Comparison of ENCODE assay signal across 1 cellular context in the genomic region with DNA sequence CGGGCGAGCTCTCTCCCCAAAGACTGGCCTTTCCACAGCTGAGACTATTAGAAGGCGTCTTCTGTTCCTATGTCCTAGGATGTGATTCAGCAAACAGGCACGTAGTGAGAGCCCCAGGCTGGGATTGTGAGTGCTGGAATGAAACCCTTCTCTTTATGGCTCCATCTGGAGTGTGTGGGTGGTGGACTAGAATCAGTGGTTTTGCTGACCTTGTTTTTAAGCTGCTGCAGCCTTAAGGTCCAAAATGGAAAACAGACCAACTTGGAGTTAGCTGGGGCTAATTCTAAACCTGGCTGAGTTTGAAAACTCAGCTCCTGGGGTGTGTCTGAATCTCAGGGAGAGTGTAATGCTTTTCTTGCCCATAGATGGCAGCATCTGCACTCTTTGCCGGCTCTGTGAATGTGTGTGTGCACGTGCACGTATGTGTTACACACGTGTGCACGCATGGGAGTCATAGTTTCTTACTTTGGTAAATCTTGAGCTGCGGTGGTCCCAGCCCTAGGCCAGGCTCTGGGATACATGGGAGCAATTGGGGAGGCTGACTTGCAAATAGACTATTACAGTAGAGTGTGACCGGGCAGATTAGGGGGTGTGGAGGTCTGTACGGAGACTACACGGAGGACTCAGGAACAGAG.
A peak's percentile ranks its signal among the peaks of the same experiment; 100 is the strongest.
TF ChIP-seq lines count a peak whose summit lies in the region.

No MANE protein-coding gene starts in this region.

TF ChIP-seq in HepG2, 621 proteins besides CTCF, POLR2A, EP300 and RAD21 (continued from another document and continues in another):
- TF ChIP-seq GABPA (IDR thresholded peaks at IDR 0.05; ENCODE audit: low read depth, low read length) = no peak
- no peak for TF ChIP-seq GABPA (CRISPR knock-in tag; IDR thresholded peaks at IDR 0.05; ENCODE audit: low read depth)
- TF ChIP-seq, protein P1, sequence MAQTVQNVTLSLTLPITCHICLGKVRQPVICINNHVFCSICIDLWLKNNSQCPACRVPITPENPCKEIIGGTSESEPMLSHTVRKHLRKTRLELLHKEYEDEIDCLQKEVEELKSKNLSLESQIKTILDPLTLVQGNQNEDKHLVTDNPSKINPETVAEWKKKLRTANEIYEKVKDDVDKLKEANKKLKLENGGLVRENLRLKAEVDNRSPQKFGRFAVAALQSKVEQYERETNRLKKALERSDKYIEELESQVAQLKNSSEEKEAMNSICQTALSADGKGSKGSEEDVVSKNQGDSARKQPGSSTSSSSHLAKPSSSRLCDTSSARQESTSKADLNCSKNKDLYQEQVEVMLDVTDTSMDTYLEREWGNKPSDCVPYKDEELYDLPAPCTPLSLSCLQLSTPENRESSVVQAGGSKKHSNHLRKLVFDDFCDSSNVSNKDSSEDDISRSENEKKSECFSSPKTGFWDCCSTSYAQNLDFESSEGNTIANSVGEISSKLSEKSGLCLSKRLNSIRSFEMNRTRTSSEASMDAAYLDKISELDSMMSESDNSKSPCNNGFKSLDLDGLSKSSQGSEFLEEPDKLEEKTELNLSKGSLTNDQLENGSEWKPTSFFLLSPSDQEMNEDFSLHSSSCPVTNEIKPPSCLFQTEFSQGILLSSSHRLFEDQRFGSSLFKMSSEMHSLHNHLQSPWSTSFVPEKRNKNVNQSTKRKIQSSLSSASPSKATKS (CRISPR knock-in tag; IDR thresholded peaks at IDR 0.05) = no peak
- no peak for TF ChIP-seq ZNF713 (CRISPR knock-in tag; IDR thresholded peaks at IDR 0.05)
- no peak for TF ChIP-seq MTF1 (CRISPR knock-in tag; IDR thresholded peaks at IDR 0.05)
- peak; percentile 65; the same call in 1 of the 2 replicates for TF ChIP-seq RNF2 (conservative IDR thresholded peaks at IDR 0.05; ENCODE audit: low read depth)
- peak; percentile 36; the same call in 1 of the 2 replicates for TF ChIP-seq ZMYM4 (CRISPR knock-in tag; IDR thresholded peaks at IDR 0.05)
- no peak for TF ChIP-seq TAF1 (CRISPR knock-in tag; IDR thresholded peaks at IDR 0.05)
- TF ChIP-seq ZZZ3 (CRISPR knock-in tag; IDR thresholded peaks at IDR 0.05; ENCODE audit: borderline replicate concordance) = no peak
- peak; percentile 84 for TF ChIP-seq NRL (CRISPR knock-in tag; IDR thresholded peaks at IDR 0.05; ENCODE audit: borderline replicate concordance)
- TF ChIP-seq, protein P2, sequence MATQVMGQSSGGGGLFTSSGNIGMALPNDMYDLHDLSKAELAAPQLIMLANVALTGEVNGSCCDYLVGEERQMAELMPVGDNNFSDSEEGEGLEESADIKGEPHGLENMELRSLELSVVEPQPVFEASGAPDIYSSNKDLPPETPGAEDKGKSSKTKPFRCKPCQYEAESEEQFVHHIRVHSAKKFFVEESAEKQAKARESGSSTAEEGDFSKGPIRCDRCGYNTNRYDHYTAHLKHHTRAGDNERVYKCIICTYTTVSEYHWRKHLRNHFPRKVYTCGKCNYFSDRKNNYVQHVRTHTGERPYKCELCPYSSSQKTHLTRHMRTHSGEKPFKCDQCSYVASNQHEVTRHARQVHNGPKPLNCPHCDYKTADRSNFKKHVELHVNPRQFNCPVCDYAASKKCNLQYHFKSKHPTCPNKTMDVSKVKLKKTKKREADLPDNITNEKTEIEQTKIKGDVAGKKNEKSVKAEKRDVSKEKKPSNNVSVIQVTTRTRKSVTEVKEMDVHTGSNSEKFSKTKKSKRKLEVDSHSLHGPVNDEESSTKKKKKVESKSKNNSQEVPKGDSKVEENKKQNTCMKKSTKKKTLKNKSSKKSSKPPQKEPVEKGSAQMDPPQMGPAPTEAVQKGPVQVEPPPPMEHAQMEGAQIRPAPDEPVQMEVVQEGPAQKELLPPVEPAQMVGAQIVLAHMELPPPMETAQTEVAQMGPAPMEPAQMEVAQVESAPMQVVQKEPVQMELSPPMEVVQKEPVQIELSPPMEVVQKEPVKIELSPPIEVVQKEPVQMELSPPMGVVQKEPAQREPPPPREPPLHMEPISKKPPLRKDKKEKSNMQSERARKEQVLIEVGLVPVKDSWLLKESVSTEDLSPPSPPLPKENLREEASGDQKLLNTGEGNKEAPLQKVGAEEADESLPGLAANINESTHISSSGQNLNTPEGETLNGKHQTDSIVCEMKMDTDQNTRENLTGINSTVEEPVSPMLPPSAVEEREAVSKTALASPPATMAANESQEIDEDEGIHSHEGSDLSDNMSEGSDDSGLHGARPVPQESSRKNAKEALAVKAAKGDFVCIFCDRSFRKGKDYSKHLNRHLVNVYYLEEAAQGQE (IDR thresholded peaks at IDR 0.05; ENCODE audit: borderline replicate concordance in 1 of 2, low read depth in 1 of 2, low read length in 2 of 2) = no peak
- TF ChIP-seq, protein P3, sequence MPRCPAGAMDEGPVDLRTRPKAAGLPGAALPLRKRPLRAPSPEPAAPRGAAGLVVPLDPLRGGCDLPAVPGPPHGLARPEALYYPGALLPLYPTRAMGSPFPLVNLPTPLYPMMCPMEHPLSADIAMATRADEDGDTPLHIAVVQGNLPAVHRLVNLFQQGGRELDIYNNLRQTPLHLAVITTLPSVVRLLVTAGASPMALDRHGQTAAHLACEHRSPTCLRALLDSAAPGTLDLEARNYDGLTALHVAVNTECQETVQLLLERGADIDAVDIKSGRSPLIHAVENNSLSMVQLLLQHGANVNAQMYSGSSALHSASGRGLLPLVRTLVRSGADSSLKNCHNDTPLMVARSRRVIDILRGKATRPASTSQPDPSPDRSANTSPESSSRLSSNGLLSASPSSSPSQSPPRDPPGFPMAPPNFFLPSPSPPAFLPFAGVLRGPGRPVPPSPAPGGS (CRISPR knock-in tag; IDR thresholded peaks at IDR 0.05) = no peak
- no peak for TF ChIP-seq ZNF709 (CRISPR knock-in tag; IDR thresholded peaks at IDR 0.05)
- no peak for TF ChIP-seq SMAD1 (CRISPR knock-in tag; IDR thresholded peaks at IDR 0.05; ENCODE audit: borderline replicate concordance, low read depth)
- TF ChIP-seq, protein P4, sequence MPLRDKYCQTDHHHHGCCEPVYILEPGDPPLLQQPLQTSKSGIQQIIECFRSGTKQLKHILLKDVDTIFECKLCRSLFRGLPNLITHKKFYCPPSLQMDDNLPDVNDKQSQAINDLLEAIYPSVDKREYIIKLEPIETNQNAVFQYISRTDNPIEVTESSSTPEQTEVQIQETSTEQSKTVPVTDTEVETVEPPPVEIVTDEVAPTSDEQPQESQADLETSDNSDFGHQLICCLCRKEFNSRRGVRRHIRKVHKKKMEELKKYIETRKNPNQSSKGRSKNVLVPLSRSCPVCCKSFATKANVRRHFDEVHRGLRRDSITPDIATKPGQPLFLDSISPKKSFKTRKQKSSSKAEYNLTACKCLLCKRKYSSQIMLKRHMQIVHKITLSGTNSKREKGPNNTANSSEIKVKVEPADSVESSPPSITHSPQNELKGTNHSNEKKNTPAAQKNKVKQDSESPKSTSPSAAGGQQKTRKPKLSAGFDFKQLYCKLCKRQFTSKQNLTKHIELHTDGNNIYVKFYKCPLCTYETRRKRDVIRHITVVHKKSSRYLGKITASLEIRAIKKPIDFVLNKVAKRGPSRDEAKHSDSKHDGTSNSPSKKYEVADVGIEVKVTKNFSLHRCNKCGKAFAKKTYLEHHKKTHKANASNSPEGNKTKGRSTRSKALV (CRISPR knock-in tag; IDR thresholded peaks at IDR 0.05) = no peak
- no peak for TF ChIP-seq TRIM24 (CRISPR knock-in tag; IDR thresholded peaks at IDR 0.05)
- TF ChIP-seq, protein P5, sequence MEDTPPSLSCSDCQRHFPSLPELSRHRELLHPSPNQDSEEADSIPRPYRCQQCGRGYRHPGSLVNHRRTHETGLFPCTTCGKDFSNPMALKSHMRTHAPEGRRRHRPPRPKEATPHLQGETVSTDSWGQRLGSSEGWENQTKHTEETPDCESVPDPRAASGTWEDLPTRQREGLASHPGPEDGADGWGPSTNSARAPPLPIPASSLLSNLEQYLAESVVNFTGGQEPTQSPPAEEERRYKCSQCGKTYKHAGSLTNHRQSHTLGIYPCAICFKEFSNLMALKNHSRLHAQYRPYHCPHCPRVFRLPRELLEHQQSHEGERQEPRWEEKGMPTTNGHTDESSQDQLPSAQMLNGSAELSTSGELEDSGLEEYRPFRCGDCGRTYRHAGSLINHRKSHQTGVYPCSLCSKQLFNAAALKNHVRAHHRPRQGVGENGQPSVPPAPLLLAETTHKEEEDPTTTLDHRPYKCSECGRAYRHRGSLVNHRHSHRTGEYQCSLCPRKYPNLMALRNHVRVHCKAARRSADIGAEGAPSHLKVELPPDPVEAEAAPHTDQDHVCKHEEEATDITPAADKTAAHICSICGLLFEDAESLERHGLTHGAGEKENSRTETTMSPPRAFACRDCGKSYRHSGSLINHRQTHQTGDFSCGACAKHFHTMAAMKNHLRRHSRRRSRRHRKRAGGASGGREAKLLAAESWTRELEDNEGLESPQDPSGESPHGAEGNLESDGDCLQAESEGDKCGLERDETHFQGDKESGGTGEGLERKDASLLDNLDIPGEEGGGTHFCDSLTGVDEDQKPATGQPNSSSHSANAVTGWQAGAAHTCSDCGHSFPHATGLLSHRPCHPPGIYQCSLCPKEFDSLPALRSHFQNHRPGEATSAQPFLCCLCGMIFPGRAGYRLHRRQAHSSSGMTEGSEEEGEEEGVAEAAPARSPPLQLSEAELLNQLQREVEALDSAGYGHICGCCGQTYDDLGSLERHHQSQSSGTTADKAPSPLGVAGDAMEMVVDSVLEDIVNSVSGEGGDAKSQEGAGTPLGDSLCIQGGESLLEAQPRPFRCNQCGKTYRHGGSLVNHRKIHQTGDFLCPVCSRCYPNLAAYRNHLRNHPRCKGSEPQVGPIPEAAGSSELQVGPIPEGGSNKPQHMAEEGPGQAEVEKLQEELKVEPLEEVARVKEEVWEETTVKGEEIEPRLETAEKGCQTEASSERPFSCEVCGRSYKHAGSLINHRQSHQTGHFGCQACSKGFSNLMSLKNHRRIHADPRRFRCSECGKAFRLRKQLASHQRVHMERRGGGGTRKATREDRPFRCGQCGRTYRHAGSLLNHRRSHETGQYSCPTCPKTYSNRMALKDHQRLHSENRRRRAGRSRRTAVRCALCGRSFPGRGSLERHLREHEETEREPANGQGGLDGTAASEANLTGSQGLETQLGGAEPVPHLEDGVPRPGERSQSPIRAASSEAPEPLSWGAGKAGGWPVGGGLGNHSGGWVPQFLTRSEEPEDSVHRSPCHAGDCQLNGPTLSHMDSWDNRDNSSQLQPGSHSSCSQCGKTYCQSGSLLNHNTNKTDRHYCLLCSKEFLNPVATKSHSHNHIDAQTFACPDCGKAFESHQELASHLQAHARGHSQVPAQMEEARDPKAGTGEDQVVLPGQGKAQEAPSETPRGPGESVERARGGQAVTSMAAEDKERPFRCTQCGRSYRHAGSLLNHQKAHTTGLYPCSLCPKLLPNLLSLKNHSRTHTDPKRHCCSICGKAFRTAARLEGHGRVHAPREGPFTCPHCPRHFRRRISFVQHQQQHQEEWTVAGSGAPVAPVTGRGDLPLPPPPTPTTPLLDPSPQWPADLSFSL (CRISPR knock-in tag; IDR thresholded peaks at IDR 0.05) = no peak
- TF ChIP-seq, protein P6, sequence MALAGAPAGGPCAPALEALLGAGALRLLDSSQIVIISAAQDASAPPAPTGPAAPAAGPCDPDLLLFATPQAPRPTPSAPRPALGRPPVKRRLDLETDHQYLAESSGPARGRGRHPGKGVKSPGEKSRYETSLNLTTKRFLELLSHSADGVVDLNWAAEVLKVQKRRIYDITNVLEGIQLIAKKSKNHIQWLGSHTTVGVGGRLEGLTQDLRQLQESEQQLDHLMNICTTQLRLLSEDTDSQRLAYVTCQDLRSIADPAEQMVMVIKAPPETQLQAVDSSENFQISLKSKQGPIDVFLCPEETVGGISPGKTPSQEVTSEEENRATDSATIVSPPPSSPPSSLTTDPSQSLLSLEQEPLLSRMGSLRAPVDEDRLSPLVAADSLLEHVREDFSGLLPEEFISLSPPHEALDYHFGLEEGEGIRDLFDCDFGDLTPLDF (CRISPR knock-in tag; IDR thresholded peaks at IDR 0.05) = no peak
- TF ChIP-seq ZNF792 (CRISPR knock-in tag; IDR thresholded peaks at IDR 0.05) = no peak
- no peak for TF ChIP-seq KLF6 (CRISPR knock-in tag; IDR thresholded peaks at IDR 0.05)
- no peak for TF ChIP-seq HDAC1 (CRISPR knock-in tag; IDR thresholded peaks at IDR 0.05)
- TF ChIP-seq TCF7L2 (IDR thresholded peaks at IDR 0.05; ENCODE audit: low read depth, low read length) = no peak
- TF ChIP-seq SUZ12 (IDR thresholded peaks at IDR 0.05; ENCODE audit: low read depth, low read length) = no peak
- no peak for TF ChIP-seq JUNB (CRISPR knock-in tag; IDR thresholded peaks at IDR 0.05; ENCODE audit: borderline replicate concordance)
- no peak for TF ChIP-seq ZNF10 (CRISPR knock-in tag; IDR thresholded peaks at IDR 0.05; ENCODE audit: borderline replicate concordance, low read depth)
- TF ChIP-seq HNRNPLL (IDR thresholded peaks at IDR 0.05; ENCODE audit: low read depth, low read length, poor library complexity, severe bottlenecking) = no peak
- no peak for TF ChIP-seq MBNL3 (CRISPR knock-in tag; conservative IDR thresholded peaks at IDR 0.05)
- TF ChIP-seq ZNF44 (CRISPR knock-in tag; IDR thresholded peaks at IDR 0.05) = no peak
- TF ChIP-seq, protein P7, sequence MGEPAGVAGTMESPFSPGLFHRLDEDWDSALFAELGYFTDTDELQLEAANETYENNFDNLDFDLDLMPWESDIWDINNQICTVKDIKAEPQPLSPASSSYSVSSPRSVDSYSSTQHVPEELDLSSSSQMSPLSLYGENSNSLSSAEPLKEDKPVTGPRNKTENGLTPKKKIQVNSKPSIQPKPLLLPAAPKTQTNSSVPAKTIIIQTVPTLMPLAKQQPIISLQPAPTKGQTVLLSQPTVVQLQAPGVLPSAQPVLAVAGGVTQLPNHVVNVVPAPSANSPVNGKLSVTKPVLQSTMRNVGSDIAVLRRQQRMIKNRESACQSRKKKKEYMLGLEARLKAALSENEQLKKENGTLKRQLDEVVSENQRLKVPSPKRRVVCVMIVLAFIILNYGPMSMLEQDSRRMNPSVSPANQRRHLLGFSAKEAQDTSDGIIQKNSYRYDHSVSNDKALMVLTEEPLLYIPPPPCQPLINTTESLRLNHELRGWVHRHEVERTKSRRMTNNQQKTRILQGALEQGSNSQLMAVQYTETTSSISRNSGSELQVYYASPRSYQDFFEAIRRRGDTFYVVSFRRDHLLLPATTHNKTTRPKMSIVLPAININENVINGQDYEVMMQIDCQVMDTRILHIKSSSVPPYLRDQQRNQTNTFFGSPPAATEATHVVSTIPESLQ (CRISPR knock-in tag; conservative IDR thresholded peaks at IDR 0.05) = no peak
